7 cellular contexts compared by ENCODE assay signal in genomic region chr2:94577160-94577559, GRCh38.
A peak's percentile ranks its signal among the peaks of the same experiment; 100 is the strongest.
DNase-seq lines count a peak whose midpoint lies in the region; TF ChIP-seq lines count a peak whose summit lies in the region.
"Not testable (repeated sequence)": the region's sequence is repeated elsewhere in the genome, so short reads cannot be mapped to it uniquely, and the experiment has no call there.

No MANE protein-coding gene starts in this region.

- TF ChIP-seq CTCF in RWPE1 (conservative IDR thresholded peaks at IDR 0.05; ENCODE audit: low read depth); brain microvascular endothelial cell (IDR thresholded peaks at IDR 0.05; ENCODE audit: low read depth, low read length, missing control alignments): not testable (repeated sequence)

- in situ Hi-C loops in brain microvascular endothelial cell (cut with HindIII; ENCODE audit: low pct_ligation_motif_present, low sequenced_read_pairs): not testable (repeated sequence)

- CTCF ChIA-PET in RWPE1 (lab: Yijun Ruan, JAX): not testable (repeated sequence)

- H3K27ac ChIP-seq in RWPE1: peak overlapping the region; percentile 63
- not testable (repeated sequence) for H3K27ac ChIP-seq in brain microvascular endothelial cell

- not testable (repeated sequence) for H3K4me3 ChIP-seq in brain microvascular endothelial cell (ENCODE audit: low read depth, low read length)

- not testable (repeated sequence) for H3K36me3 ChIP-seq in brain microvascular endothelial cell (replicated peaks)

- H3K27me3 ChIP-seq in brain microvascular endothelial cell (replicated peaks): not testable (repeated sequence)

- peak; percentile 74 for DNase-seq in DMS53 (lab: John Stamatoyannopoulos, UW)
- DNase-seq in HS-27A (ENCODE audit: low read depth): peak; percentile 22
- DNase-seq in NCI-H345 (lab: John Stamatoyannopoulos, UW): peak; percentile 73
- peak; percentile 43 for DNase-seq in RWPE1 (ENCODE audit: low spot score)
- peak; percentile 21 for DNase-seq in brain microvascular endothelial cell
- DNase-seq in glomerular visceral epithelial cell (ENCODE audit: extremely low spot score): peak; percentile 82
- peak; percentile 55 for DNase-seq in pulmonary artery endothelial cell (ENCODE audit: low read depth, low spot score)

- POLR2A ChIA-PET in RWPE1 (lab: Yijun Ruan, JAX; ENCODE audit: low non-redundant PET): not testable (repeated sequence)

Comparison
In these comparisons a context has a peak if more than half of its experiments do, and no peak if none do; other contexts are left out.
1. DNase-seq: peak in every context shown above with its lines; median percentile 82 in glomerular visceral epithelial cell; 74 in DMS53; 73 in NCI-H345; 55 in pulmonary artery endothelial cell; 43 in RWPE1; 22 in HS-27A; 21 in brain microvascular endothelial cell.